In the genomic region with DNA sequence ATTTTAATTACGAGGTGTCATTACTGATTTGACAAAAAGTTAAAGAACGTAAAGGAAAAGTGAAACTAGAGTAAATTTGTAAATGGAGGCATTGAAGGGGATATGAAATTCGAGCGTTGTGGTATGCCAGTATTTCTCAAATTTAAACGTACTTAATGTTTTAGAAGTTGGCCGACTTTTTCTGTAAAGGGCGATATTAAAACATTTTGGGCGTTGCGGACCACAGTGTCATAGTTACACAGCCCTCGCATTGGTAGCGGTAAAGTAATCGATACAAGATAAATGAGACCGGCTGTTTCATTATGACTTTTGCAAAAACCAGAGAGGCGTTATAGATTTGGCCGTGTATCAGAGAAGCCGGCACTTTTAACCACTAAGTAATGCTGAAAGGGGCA, we compare ENCODE assay signal across 9 cellular contexts. TPM values are rescaled to one million over a fixed set of nuclear protein-coding genes. Genes with fewer than 3 reads are reported as not detected.
DNase-seq lines count a peak whose midpoint lies in the region; TF ChIP-seq lines count a peak whose summit lies in the region.
"Had no signal": no experiment of that assay in that cellular context is flagged by ENCODE, and none has a peak within 500 bp of the region (broad histone marks: within the 10 kb centered on the region; RNA-seq: fewer than 3 reads in every experiment).

No MANE protein-coding gene starts in this region.

- H3K36me3 Mint-ChIP-seq in H9 (ENCODE audit: insufficient read depth in 1 of 3, low read depth in 3 of 3) = peaks cover 0 to 2% (median 0%) of the 10 kb centered on the region in 3 experiments; a peak in 1 of 7 replicates

- no peak overlapping the region for H2BK5ac ChIP-seq in H9 (ENCODE audit: insufficient read length, low read length)

- H2BK120ac ChIP-seq in H9 (ENCODE audit: low read depth, low read length, poor library complexity, severe bottlenecking) = no peak overlapping the region

- H4K5ac ChIP-seq in H9 (ENCODE audit: insufficient read length, low read depth, low read length) = no peak overlapping the region

- H3T11ph ChIP-seq in H9 (ENCODE audit: low read length) = no peak overlapping the region

- H3K27me3 ChIP-seq in DOHH2 (ENCODE audit: control insufficient read depth, low read length) = no peaks in the 10 kb centered on the region
- no peaks in the 10 kb centered on the region for H3K27me3 ChIP-seq in H9 (ENCODE audit: insufficient read depth, low read length)

- H3K79me2 ChIP-seq in DOHH2 (ENCODE audit: control insufficient read depth, low read length) = no peaks in the 10 kb centered on the region
- no peaks in the 10 kb centered on the region for H3K79me2 ChIP-seq in H9 (ENCODE audit: insufficient read depth, low read length)

- H4K91ac ChIP-seq in H9 (ENCODE audit: insufficient read length, low read depth, low read length) = no peak overlapping the region

- H3K23ac ChIP-seq in H9 (ENCODE audit: insufficient read length, low read depth, low read length) = no peak overlapping the region

- peaks cover 2% of the 10 kb centered on the region; the same call in 1 of the 2 replicates for H3K27me3 Mint-ChIP-seq in H9 (ENCODE audit: low read depth)

- H3K4me1 ChIP-seq in DOHH2 (ENCODE audit: control insufficient read depth, low read length) = peaks cover 67% of the 10 kb centered on the region
- peaks cover 2% of the 10 kb centered on the region for H3K4me1 ChIP-seq in H9 (ENCODE audit: insufficient read depth, low read length)

- H2BK12ac ChIP-seq in H9 (ENCODE audit: insufficient read length, low read depth, low read length) = no peak overlapping the region

- H3K4me2 ChIP-seq in DOHH2 (ENCODE audit: low read length) = peak overlapping the region; percentile 89
- peak overlapping the region; percentile 75 for H3K4me2 ChIP-seq in H9 (ENCODE audit: insufficient read depth, insufficient read length, low read length)

- H2AK5ac ChIP-seq in H9 (ENCODE audit: insufficient read length, low read length) = no peak overlapping the region

- H3K9me3 ChIP-seq in DOHH2 (ENCODE audit: control insufficient read depth, insufficient read depth, low read length) (no peaks in the 10 kb centered on the region), H9 (ENCODE audit: control insufficient read depth, low read depth, low read length) (no peaks in the 10 kb centered on the region)

- no peaks in the 10 kb centered on the region; a peak in 1 of 5 replicates for H3K9me3 Mint-ChIP-seq in H9

- in situ Hi-C loops in ACHN (cut with HindIII; ENCODE audit: low pct_ligation_motif_present, low pct_unique_long_range_greater_than_20kb, low sequenced_read_pairs) = no loop called here

- peaks cover 18% of the 10 kb centered on the region for H3K23me2 ChIP-seq in H9 (ENCODE audit: insufficient read length, low read depth, low read length, poor library complexity, severe bottlenecking)

- H3K27ac Mint-ChIP-seq in H9 = peak overlapping the region; percentile 93 to 99 (median 99); a peak in 6 of 7 replicates

- no peaks in the 10 kb centered on the region for H3K79me1 ChIP-seq in H9 (ENCODE audit: insufficient read depth, low read depth, low read length, poor library complexity, severe bottlenecking)

- H4K20me1 ChIP-seq in DOHH2 (ENCODE audit: control insufficient read depth, insufficient read depth, low read depth, low read length) = no peaks in the 10 kb centered on the region
- no peaks in the 10 kb centered on the region for H4K20me1 ChIP-seq in H9 (ENCODE audit: control insufficient read depth, insufficient read depth, insufficient read length)

- H3K56ac ChIP-seq in H9 (ENCODE audit: insufficient read length, low read depth, low read length) = no peak overlapping the region

- H3K18ac ChIP-seq in H9 (ENCODE audit: insufficient read length, low read depth, low read length) = peak overlapping the region; percentile 97

- DNase-seq in H9 = no peak
- peak; percentile 11 for DNase-seq in SW480 (ENCODE audit: low spot score)
- no peak for DNase-seq in fibroblast of villous mesenchyme (ENCODE audit: low read depth)
- DNase-seq in skeletal muscle cell (ENCODE audit: low read depth) = no peak
- DNase-seq in GDM1 (lab: John Stamatoyannopoulos, UW) = no peak
- DNase-seq in ACHN = no peak
- no peak for DNase-seq in foreskin melanocyte

- TF ChIP-seq CTCF in DOHH2 (IDR thresholded peaks at IDR 0.05; ENCODE audit: low read depth, low read length, poor library complexity, severe bottlenecking) (no peak), H9 (conservative IDR thresholded peaks at IDR 0.05) (no peak), fibroblast of villous mesenchyme (IDR thresholded peaks at IDR 0.05; ENCODE audit: insufficient read depth, low read depth, low read length) (no peak)

- H3K36me3 ChIP-seq in DOHH2 (ENCODE audit: control insufficient read depth, low read length) = peaks cover 9% of the 10 kb centered on the region

- H3K4me1 Mint-ChIP-seq in H9 = peaks cover 38 to 40% of the 10 kb centered on the region in 2 experiments

- H2BK20ac ChIP-seq in H9 (ENCODE audit: low read depth, low read length, poor library complexity, severe bottlenecking) = no peak overlapping the region

- peak overlapping the region; percentile 92 for H3K9ac ChIP-seq in H9 (ENCODE audit: extremely low read depth, insufficient read length, low read length)

- peak overlapping the region; percentile 79 to 87 for H3K4me3 Mint-ChIP-seq in H9

- peaks cover 33% of the 10 kb centered on the region for H3F3A ChIP-seq in DOHH2 (ENCODE audit: control insufficient read depth, insufficient read depth)

- H4K8ac ChIP-seq in H9 (replicated peaks; ENCODE audit: insufficient read length, low read depth, low read length) = no peak overlapping the region

- H3K27ac ChIP-seq in DOHH2 (ENCODE audit: low read depth, low read length) (peak overlapping the region; percentile 96), H9 (ENCODE audit: insufficient read length, low read depth, low read length) (peak overlapping the region; percentile 95)

- no peaks in the 10 kb centered on the region for H3K9me2 ChIP-seq in DOHH2 (replicated peaks; ENCODE audit: control insufficient read depth, low read length)

- peak overlapping the region; percentile 80; the same call in 1 of the 2 replicates for H3K14ac ChIP-seq in H9 (ENCODE audit: insufficient read depth, low read length)

- no peak overlapping the region; the same call in 1 of the 2 replicates for H3K4ac ChIP-seq in H9 (ENCODE audit: low read depth, low read length)

- H2AFZ ChIP-seq in H9 (ENCODE audit: low read length) = no peak overlapping the region

- H3K4me3 ChIP-seq in DOHH2 (ENCODE audit: low read length) (peak overlapping the region; percentile 81), fibroblast of villous mesenchyme (ENCODE audit: low read depth, low read length) (peak overlapping the region; percentile 75), skeletal muscle cell (ENCODE audit: low read depth, low read length) (peak overlapping the region; percentile 58)

- no peak overlapping the region for H2BK15ac ChIP-seq in H9 (ENCODE audit: low read depth, low read length)

- no CpG with 5 or more reads among the region's 16 CpGs for WGBS in H9 (ENCODE audit: extremely low coverage, insufficient read length, low lambda C conversion rate)

RNA-seq across cellular contexts. Expression of a gene that starts 39.6 kb away (rescaled TPM):
- not detected in 2 replicates for total RNA-seq in H9 (2021)
- total RNA-seq in fibroblast of villous mesenchyme = not detected in 2 replicates
- total RNA-seq: M059J had no signal
